ENCODE assay signal across 13 cellular contexts in the genomic region with DNA sequence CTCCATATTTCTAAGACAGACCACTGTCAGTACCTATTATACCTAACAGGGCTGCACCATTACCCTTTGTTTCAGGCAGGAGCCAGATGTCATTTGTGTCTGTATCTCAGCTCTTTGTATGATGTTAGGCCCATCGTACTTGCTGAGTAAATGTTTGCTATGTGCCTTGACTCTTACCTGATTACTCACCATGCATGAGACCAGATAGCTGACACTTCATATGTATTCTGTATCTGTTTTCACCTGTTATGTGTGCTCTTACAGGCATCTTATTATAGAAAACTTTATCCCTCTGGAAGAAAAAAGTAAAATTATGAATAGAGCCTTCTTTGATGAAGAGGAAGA. TPM values are rescaled to one million over a fixed set of nuclear protein-coding genes. Genes with fewer than 3 reads are reported as not detected.
DNase-seq lines count a peak whose midpoint lies in the region; ATAC-seq, FAIRE-seq and TF ChIP-seq lines count a peak whose summit lies in the region.
"Had no signal": no experiment of that assay in that cellular context is flagged by ENCODE, and none has a peak within 500 bp of the region (broad histone marks: within the 10 kb centered on the region; RNA-seq: fewer than 3 reads in every experiment).

No MANE protein-coding gene starts in this region.

- peak; percentile 86 for FAIRE-seq in islet of Langerhans (lab: Jason Lieb, UNC)

- POLR2A ChIA-PET in Panc1 (lab: Charles Lee): no interaction called here

- CTCF ChIA-PET in Panc1 (lab: Charles Lee): no interaction called here

- H3K36me3 ChIP-seq in Panc1 (ENCODE audit: control insufficient read depth, insufficient read depth, low read length): peaks cover 14% of the 10 kb centered on the region

- H3K27me3 ChIP-seq in Panc1 (ENCODE audit: control insufficient read depth, insufficient read depth, low read length): no peaks in the 10 kb centered on the region
- H3K27me3 ChIP-seq: BLaER1 treated with 17β-estradiol and CSF1 and Interleukin-3, amounts not matched to agents 10 nM and 100 nM had no signal

- TF ChIP-seq CTCF in 22Rv1 (IDR thresholded peaks at IDR 0.05) (no peak), Panc1 (IDR thresholded peaks at IDR 0.05) (no peak)

- intact Hi-C loops in Panc1 (cut with micrococcal nuclease; ENCODE audit: unreplicated experiment): no loop called here

- in situ Hi-C loops in Panc1 (cut with HindIII; ENCODE audit: low pct_unique_long_range_greater_than_20kb, low sequenced_read_pairs): no loop called here

- H3K4me3 ChIP-seq in Panc1 (ENCODE audit: low read depth in 2 of 2, low read length in 2 of 2): no peak overlapping the region
- H3K4me3 ChIP-seq: BLaER1 treated with 17β-estradiol and CSF1 and Interleukin-3, amounts not matched to agents 10 nM and 100 nM had no signal

- DNase-seq in ELR (ENCODE audit: low read depth): peak; percentile 42
- peak; percentile 74 for DNase-seq in Panc1 (ENCODE audit: low read depth, low spot score)
- DNase-seq in globus pallidus (ENCODE audit: low spot score): no peak
- DNase-seq in activated CD4-positive, alpha-beta T cell treated with anti-CD3 and anti-CD28 coated beads for 4 hours: no peak
- DNase-seq: NCI-H1048; SIG-M5; stimulated activated CD4-positive, alpha-beta T cell treated with anti-CD3 and anti-CD28 coated beads, Interleukin-1b, Interleukin-23, amount 100 ng/mL, for 48 hours; stimulated activated naive CD8-positive, alpha-beta T cell treated with anti-CD3 and anti-CD28 coated beads, Interleukin-15, Interleukin-2, amounts not matched to agents 100 U/mL and 50 U/mL, for 24 hours had no signal

- H3K27ac ChIP-seq in 22Rv1: peak overlapping the region; percentile 94
- H3K27ac ChIP-seq in Panc1 (ENCODE audit: low read length): peak overlapping the region; percentile 67
- H3K27ac ChIP-seq: BLaER1 treated with 17β-estradiol and CSF1 and Interleukin-3, amounts not matched to agents 10 nM and 100 nM had no signal

- ATAC-seq in Panc1: peak; percentile 42; the same call in 1 of the 2 replicates
- no peak for ATAC-seq in GM21360 (IDR thresholded peaks at IDR 0.05; ENCODE audit: unreplicated experiment)
- no peak for ATAC-seq in HG03159 (IDR thresholded peaks at IDR 0.05; ENCODE audit: unreplicated experiment)
- ATAC-seq: stimulated activated naive CD8-positive, alpha-beta T cell treated with anti-CD3 and anti-CD28 coated beads, Interleukin-15, Interleukin-2, amounts not matched to agents 100 U/mL and 50 U/mL, for 24 hours had no signal

- BruUV-seq in Panc1 (replicated peaks; lab: Mats Ljungman, UMichigan): no TSS peak

- H3K4me1 ChIP-seq in Panc1 (ENCODE audit: control insufficient read depth, insufficient read depth, low read length): peaks cover 23% of the 10 kb centered on the region

- no peaks in the 10 kb centered on the region for H3K9me3 ChIP-seq in Panc1 (ENCODE audit: control insufficient read depth, insufficient read depth, low read depth, low read length)
- H3K9me3 ChIP-seq: BLaER1 treated with 17β-estradiol and CSF1 and Interleukin-3, amounts not matched to agents 10 nM and 100 nM had no signal

RNA-seq across cellular contexts. Expression of a gene that starts 31.7 kb away (rescaled TPM):
- total RNA-seq in Panc1 (2021; ENCODE audit: unreplicated experiment): 205 TPM
- polyA plus RNA-seq in Panc1 (2012; ENCODE audit: insufficient read length): 79.0 TPM

RNA-seq across cellular contexts. Expression of a gene that starts 49.0 kb away (rescaled TPM):
- 67.8 TPM for total RNA-seq in Panc1 (2021; ENCODE audit: unreplicated experiment)
- 46.6 TPM for polyA plus RNA-seq in Panc1 (2012; ENCODE audit: insufficient read length)

Comparison
In these comparisons a context has a peak if more than half of its experiments do, and no peak if none do; other contexts are left out.
1. DNase-seq: peak in ELR (single experiment) and Panc1 (single experiment); none in globus pallidus (single experiment) and activated CD4-positive, alpha-beta T cell treated with anti-CD3 and anti-CD28 coated beads for 4 hours (0 of 2).